ENCODE assay signal across 1 cellular context in the genomic region with DNA sequence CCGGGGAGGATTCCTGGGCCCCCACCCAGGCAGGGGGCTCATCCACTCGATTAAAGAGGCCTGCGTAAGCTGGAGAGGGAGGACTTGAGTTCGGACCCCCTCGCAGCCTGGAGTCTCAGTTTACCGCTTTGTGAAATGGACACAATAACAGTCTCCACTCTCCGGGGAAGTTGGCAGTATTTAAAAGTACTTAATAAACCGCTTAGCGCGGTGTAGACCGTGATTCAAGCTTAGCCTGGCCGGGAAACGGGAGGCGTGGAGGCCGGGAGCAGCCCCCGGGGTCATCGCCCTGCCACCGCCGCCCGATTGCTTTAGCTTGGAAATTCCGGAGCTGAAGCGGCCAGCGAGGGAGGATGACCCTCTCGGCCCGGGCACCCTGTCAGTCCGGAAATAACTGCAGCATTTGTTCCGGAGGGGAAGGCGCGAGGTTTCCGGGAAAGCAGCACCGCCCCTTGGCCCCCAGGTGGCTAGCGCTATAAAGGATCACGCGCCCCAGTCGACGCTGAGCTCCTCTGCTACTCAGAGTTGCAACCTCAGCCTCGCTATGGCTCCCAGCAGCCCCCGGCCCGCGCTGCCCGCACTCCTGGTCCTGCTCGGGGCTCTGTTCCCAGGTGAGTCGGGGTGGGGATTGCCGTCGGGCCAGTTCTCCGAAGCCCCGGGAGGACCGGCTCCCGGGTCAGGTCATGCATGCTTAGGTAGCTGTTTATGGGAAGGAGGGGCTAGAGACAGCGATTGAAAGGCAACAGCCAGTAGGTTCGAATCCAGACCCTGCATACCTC.
TF ChIP-seq lines count a peak whose summit lies in the region.

A gene with protein sequence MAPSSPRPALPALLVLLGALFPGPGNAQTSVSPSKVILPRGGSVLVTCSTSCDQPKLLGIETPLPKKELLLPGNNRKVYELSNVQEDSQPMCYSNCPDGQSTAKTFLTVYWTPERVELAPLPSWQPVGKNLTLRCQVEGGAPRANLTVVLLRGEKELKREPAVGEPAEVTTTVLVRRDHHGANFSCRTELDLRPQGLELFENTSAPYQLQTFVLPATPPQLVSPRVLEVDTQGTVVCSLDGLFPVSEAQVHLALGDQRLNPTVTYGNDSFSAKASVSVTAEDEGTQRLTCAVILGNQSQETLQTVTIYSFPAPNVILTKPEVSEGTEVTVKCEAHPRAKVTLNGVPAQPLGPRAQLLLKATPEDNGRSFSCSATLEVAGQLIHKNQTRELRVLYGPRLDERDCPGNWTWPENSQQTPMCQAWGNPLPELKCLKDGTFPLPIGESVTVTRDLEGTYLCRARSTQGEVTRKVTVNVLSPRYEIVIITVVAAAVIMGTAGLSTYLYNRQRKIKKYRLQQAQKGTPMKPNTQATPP (plus strand): TSS at position 505 of the 779 bp plus-strand sequence. CDS start 40 bp downstream, at position 545.

TF ChIP-seq in HepG2, 621 proteins besides CTCF, POLR2A, EP300 and RAD21 (continued from another document and continues in another):
- 0 out of 2 replicates have a peak, but pooled peaks have one; percentile 48 for TF ChIP-seq ZNF800 (CRISPR knock-in tag; IDR thresholded peaks at IDR 0.05)
- TF ChIP-seq ZFP90 (CRISPR knock-in tag; IDR thresholded peaks at IDR 0.05; ENCODE audit: borderline replicate concordance): peak; percentile 79
- no peak for TF ChIP-seq ZNF343 (CRISPR knock-in tag; IDR thresholded peaks at IDR 0.05)
- TF ChIP-seq, protein P1, sequence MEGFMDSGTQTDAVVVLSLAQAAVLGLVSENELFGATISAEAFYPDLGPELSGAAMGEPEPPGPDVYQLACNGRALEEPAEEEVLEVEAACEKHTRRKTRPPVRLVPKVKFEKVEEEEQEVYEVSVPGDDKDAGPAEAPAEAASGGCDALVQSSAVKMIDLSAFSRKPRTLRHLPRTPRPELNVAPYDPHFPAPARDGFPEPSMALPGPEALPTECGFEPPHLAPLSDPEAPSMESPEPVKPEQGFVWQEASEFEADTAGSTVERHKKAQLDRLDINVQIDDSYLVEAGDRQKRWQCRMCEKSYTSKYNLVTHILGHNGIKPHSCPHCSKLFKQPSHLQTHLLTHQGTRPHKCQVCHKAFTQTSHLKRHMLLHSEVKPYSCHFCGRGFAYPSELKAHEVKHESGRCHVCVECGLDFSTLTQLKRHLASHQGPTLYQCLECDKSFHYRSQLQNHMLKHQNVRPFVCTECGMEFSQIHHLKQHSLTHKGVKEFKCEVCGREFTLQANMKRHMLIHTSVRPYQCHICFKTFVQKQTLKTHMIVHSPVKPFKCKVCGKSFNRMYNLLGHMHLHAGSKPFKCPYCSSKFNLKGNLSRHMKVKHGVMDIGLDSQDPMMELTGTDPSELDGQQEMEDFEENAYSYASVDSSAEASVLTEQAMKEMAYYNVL (CRISPR knock-in tag; IDR thresholded peaks at IDR 0.05; ENCODE audit: borderline replicate concordance): no peak
- peak; percentile 88 for TF ChIP-seq TARDBP (CRISPR knock-in tag; IDR thresholded peaks at IDR 0.05)
- 0 out of 2 replicates have a peak, but pooled peaks have one; percentile 52 for TF ChIP-seq E2F2 (CRISPR knock-in tag; IDR thresholded peaks at IDR 0.05; ENCODE audit: borderline replicate concordance)
- TF ChIP-seq RFX1 (IDR thresholded peaks at IDR 0.05): no peak
- peak; percentile 92 for TF ChIP-seq DR1 (CRISPR knock-in tag; IDR thresholded peaks at IDR 0.05)
- peak; percentile 78 for TF ChIP-seq IRF2 (CRISPR knock-in tag; IDR thresholded peaks at IDR 0.05)
- TF ChIP-seq ZNF317 (CRISPR knock-in tag; IDR thresholded peaks at IDR 0.05): 0 out of 2 replicates have a peak, but pooled peaks have one; percentile 49
- TF ChIP-seq ZNF780A (CRISPR knock-in tag; IDR thresholded peaks at IDR 0.05): 0 out of 2 replicates have a peak, but pooled peaks have one; percentile 15
- no peak for TF ChIP-seq PLRG1 (conservative IDR thresholded peaks at IDR 0.05)
- peak; percentile 97 for TF ChIP-seq ZSCAN31 (CRISPR knock-in tag; IDR thresholded peaks at IDR 0.05; ENCODE audit: low read depth)
- TF ChIP-seq AGO1 (IDR thresholded peaks at IDR 0.05; ENCODE audit: low read depth, low read length, poor library complexity, severe bottlenecking): peak; percentile 41
- peak; percentile 90; the same call in 1 of the 2 replicates for TF ChIP-seq ZBTB7B (CRISPR knock-in tag; IDR thresholded peaks at IDR 0.05)
- no peak for TF ChIP-seq ZNF282 (IDR thresholded peaks at IDR 0.05; ENCODE audit: partially characterized antibody)
- TF ChIP-seq, protein P2, sequence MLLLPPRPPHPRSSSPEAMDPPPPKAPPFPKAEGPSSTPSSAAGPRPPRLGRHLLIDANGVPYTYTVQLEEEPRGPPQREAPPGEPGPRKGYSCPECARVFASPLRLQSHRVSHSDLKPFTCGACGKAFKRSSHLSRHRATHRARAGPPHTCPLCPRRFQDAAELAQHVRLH (CRISPR knock-in tag; IDR thresholded peaks at IDR 0.05; ENCODE audit: borderline replicate concordance, low read depth): peak; percentile 97
- TF ChIP-seq ZNF432 (CRISPR knock-in tag; IDR thresholded peaks at IDR 0.05; ENCODE audit: borderline replicate concordance): no peak
- peak; percentile 35; the same call in 1 of the 2 replicates for TF ChIP-seq MNT (IDR thresholded peaks at IDR 0.05)
- TF ChIP-seq ZSCAN9 (CRISPR knock-in tag; IDR thresholded peaks at IDR 0.05; ENCODE audit: borderline replicate concordance): peak; percentile 97
- no peak for TF ChIP-seq ZNF557 (CRISPR knock-in tag; IDR thresholded peaks at IDR 0.05)
- no peak for TF ChIP-seq TRAFD1 (CRISPR knock-in tag; IDR thresholded peaks at IDR 0.05; ENCODE audit: borderline replicate concordance)
- 0 out of 2 replicates have a peak, but pooled peaks have one; percentile 72 for TF ChIP-seq ZNF354B (CRISPR knock-in tag; IDR thresholded peaks at IDR 0.05)
- TF ChIP-seq ASH2L (IDR thresholded peaks at IDR 0.05; ENCODE audit: insufficient read length, low read depth, low read length): peak; percentile 62
- no peak for TF ChIP-seq SCMH1 (CRISPR knock-in tag; IDR thresholded peaks at IDR 0.05; ENCODE audit: borderline replicate concordance)
- TF ChIP-seq ZNF225 (CRISPR knock-in tag; IDR thresholded peaks at IDR 0.05): peak; percentile 46; the same call in 1 of the 2 replicates
- TF ChIP-seq RNF219 (CRISPR knock-in tag; IDR thresholded peaks at IDR 0.05): peak; percentile 95
- peak; percentile 93; the same call in 1 of the 2 replicates for TF ChIP-seq TFDP1 (CRISPR knock-in tag; IDR thresholded peaks at IDR 0.05; ENCODE audit: borderline replicate concordance)
- no peak; the same call in 1 of the 2 replicates for TF ChIP-seq ZBTB38 (CRISPR knock-in tag; IDR thresholded peaks at IDR 0.05)
- peak; percentile 35 for TF ChIP-seq JARID2 (CRISPR knock-in tag; IDR thresholded peaks at IDR 0.05; ENCODE audit: insufficient replicate concordance)
- peak; percentile 70; the same call in 1 of the 2 replicates for TF ChIP-seq GATA4 (IDR thresholded peaks at IDR 0.05; ENCODE audit: borderline replicate concordance, low read depth)
- no peak for TF ChIP-seq REST (IDR thresholded peaks at IDR 0.05; ENCODE audit: borderline replicate concordance in 1 of 2, low read depth in 1 of 2, low read length in 2 of 2)
- TF ChIP-seq FOSL1 (CRISPR knock-in tag; IDR thresholded peaks at IDR 0.05; ENCODE audit: borderline replicate concordance): no peak; the same call in 1 of the 2 replicates
- TF ChIP-seq ZNF451 (CRISPR knock-in tag; IDR thresholded peaks at IDR 0.05): 0 out of 2 replicates have a peak, but pooled peaks have one; percentile 79
